Comparison of ENCODE assay signal across 8 cellular contexts in genomic region chr14:99320105-99320572, GRCh38. TPM values are rescaled to one million over a fixed set of nuclear protein-coding genes. Genes with fewer than 3 reads are reported as not detected.
DNase-seq lines count a peak whose midpoint lies in the region; ATAC-seq and TF ChIP-seq lines count a peak whose summit lies in the region.

No MANE protein-coding gene starts in this region.

- no peak overlapping the region for H3K27ac ChIP-seq in neural cell (ENCODE audit: low read length)
- no peak overlapping the region for H3K27ac ChIP-seq in tibial artery

- H3F3A ChIP-seq in neural cell (ENCODE audit: insufficient read depth, low read length, poor library complexity, severe bottlenecking) = no peaks in the 10 kb centered on the region

- H3K9me2 ChIP-seq in neural cell (ENCODE audit: insufficient read depth, low read length) = no peaks in the 10 kb centered on the region

- peak; percentile 80 for ATAC-seq in GM18502 (IDR thresholded peaks at IDR 0.05; ENCODE audit: poor library complexity, unreplicated experiment)
- ATAC-seq in HG03103 (IDR thresholded peaks at IDR 0.05; ENCODE audit: low read depth, unreplicated experiment) = peak; percentile 62
- ATAC-seq in effector memory CD8-positive, alpha-beta T cell (replicated peaks) = peak; percentile 81

- peak; percentile 40 for TF ChIP-seq CTCF in neural cell (IDR thresholded peaks at IDR 0.05; ENCODE audit: poor library complexity, severe bottlenecking)
- peak; percentile 15 to 46 for TF ChIP-seq CTCF in tibial artery (IDR thresholded peaks at IDR 0.05)

- H3K4me1 ChIP-seq in tibial artery = no peaks in the 10 kb centered on the region

- H2AFZ ChIP-seq in neural cell (ENCODE audit: low read depth, low read length) = no peak overlapping the region

- H3K27ac Mint-ChIP-seq in effector memory CD8-positive, alpha-beta T cell = peak overlapping the region in 1 of 2 donors; percentile 59

- H3K4me2 ChIP-seq in neural cell (ENCODE audit: low read length) = no peak overlapping the region

- H3K36me3 Mint-ChIP-seq in effector memory CD8-positive, alpha-beta T cell (ENCODE audit: insufficient read depth) = peaks cover 2% of the 10 kb centered on the region

- H3K79me2 ChIP-seq in neural cell (replicated peaks; ENCODE audit: insufficient read depth, low read length) = no peaks in the 10 kb centered on the region

- TF ChIP-seq RAD21 in neural cell (conservative IDR thresholded peaks at IDR 0.05) = no peak

- peaks cover 22 to 26% of the 10 kb centered on the region in 2 donors for H3K4me1 Mint-ChIP-seq in effector memory CD8-positive, alpha-beta T cell (ENCODE audit: low read depth in 2 of 2)

- H3K4me3 ChIP-seq in neural cell (ENCODE audit: low read length) (no peak overlapping the region), tibial artery (no peak overlapping the region)

- H3K27me3 ChIP-seq in neural cell (ENCODE audit: insufficient read depth, low read depth, low read length) (no peaks in the 10 kb centered on the region), tibial artery (peaks cover 0 to 28% of the 10 kb centered on the region in 2 donors)

- peak overlapping the region; percentile 67 to 78 for H3K4me3 Mint-ChIP-seq in effector memory CD8-positive, alpha-beta T cell

- no peaks in the 10 kb centered on the region for H3K27me3 Mint-ChIP-seq in effector memory CD8-positive, alpha-beta T cell

- H4K20me1 ChIP-seq in neural cell (ENCODE audit: insufficient read depth) = no peaks in the 10 kb centered on the region

- TF ChIP-seq EP300 in neural cell (conservative IDR thresholded peaks at IDR 0.05; ENCODE audit: poor library complexity, severe bottlenecking) = no peak

- H3K9me3 ChIP-seq in neural cell (ENCODE audit: low read length) (no peaks in the 10 kb centered on the region), tibial artery (no peaks in the 10 kb centered on the region)

- no peaks in the 10 kb centered on the region for H3K9me3 Mint-ChIP-seq in effector memory CD8-positive, alpha-beta T cell

- peak; percentile 85 for DNase-seq in 8988T
- DNase-seq in NCI-H446 (lab: John Stamatoyannopoulos, UW) = peak; percentile 52 to 74
- DNase-seq in activated CD4-positive, alpha-beta T cell treated with anti-CD3 and anti-CD28 coated beads, Interleukin-2, amount 50 U/mL, for 48 hours = peak; percentile 83 to 87
- DNase-seq in effector memory CD8-positive, alpha-beta T cell = peak; percentile 70 to 77 (median 75)
- no peak for DNase-seq in tibial artery

- intact Hi-C loops in tibial artery (cut with DNase I; ENCODE audit: low total_unique reads) = no loop called here

- H3K36me3 ChIP-seq in neural cell (ENCODE audit: insufficient read depth, low read length) (no peaks in the 10 kb centered on the region), tibial artery (no peaks in the 10 kb centered on the region)

- H3K9ac ChIP-seq in neural cell (ENCODE audit: low read length) = no peak overlapping the region

TF ChIP-seq in neural cell, 6 proteins besides CTCF, POLR2A, EP300 and RAD21:
- TF ChIP-seq MXI1 (conservative IDR thresholded peaks at IDR 0.05; ENCODE audit: poor library complexity, severe bottlenecking) = no peak
- TF ChIP-seq SMC3 (conservative IDR thresholded peaks at IDR 0.05; ENCODE audit: poor library complexity) = no peak
- no peak for TF ChIP-seq TAF1 (IDR thresholded peaks at IDR 0.05; ENCODE audit: low read depth)
- no peak for TF ChIP-seq POLR2AphosphoS5 (IDR thresholded peaks at IDR 0.05)
- TF ChIP-seq REST (IDR thresholded peaks at IDR 0.05; ENCODE audit: borderline replicate concordance) = no peak
- TF ChIP-seq EZH2 (IDR thresholded peaks at IDR 0.05; ENCODE audit: borderline replicate concordance, insufficient read depth, low read length, poor library complexity, severe bottlenecking) = no peak
TF ChIP-seq in neural cell: peak in this region for 0.

RNA-seq across cellular contexts. Expression of gene BCL11B, which starts 48.1 kb away (rescaled TPM):
- 98.9 and 104 TPM in 2 replicates for polyA plus RNA-seq in neural cell
- 259 and 270 TPM in 2 replicates for polyA minus RNA-seq in neural cell

Comparison
In these comparisons a context has a peak if more than half of its experiments do, and no peak if none do; other contexts are left out.
1. DNase-seq: peak in 8988T (single experiment), NCI-H446 (2 of 2), activated CD4-positive, alpha-beta T cell treated with anti-CD3 and anti-CD28 coated beads, Interleukin-2, amount 50 U/mL, for 48 hours (2 of 2) and effector memory CD8-positive, alpha-beta T cell (3 of 3); none in tibial artery (0 of 2).
2. Peak in every context shown above with its lines, with median percentiles within 50 percentile points of each other: ATAC-seq.